ENCODE assay signal across 33 cellular contexts in the genomic region with DNA sequence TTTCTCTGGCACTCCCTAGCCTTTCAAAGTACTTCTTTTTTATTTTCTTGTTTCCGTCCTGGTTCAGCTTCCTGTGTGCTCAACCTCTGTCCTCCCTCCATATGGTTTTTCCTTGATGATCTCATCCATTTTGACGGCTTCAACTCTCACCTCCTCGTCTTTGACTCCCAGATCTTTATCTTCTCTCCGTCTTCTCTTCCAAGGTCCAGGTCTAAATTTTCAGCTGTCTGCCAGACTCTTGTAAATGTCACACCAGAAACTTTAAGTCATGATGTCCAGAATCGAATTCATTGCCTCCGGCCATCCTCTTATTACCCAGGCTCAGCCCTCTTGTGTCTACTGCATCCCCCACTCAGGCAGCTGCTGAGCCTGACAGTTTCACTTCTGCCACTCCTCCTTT. TPM values are rescaled to one million over a fixed set of nuclear protein-coding genes. Genes with fewer than 3 reads are reported as not detected.
"Had no signal": no experiment of that assay in that cellular context is flagged by ENCODE, and none has a peak within 500 bp of the region (broad histone marks: within the 10 kb centered on the region; RNA-seq: fewer than 3 reads in every experiment).

No MANE protein-coding gene starts in this region.

- H3K9me3 ChIP-seq: esophagus muscularis mucosa, heart right ventricle, left lung, lower lobe of right lung, mucosa of descending colon, testis, transverse colon, uterus had no signal

- H3K4me1 Mint-ChIP-seq: activated B cell treated with CpG ODN at 0.5 μM for 24 hours; activated CD8-positive, alpha-beta memory T cell treated with anti-CD3 and anti-CD28 coated beads, Interleukin-2, amount 10 ng/mL, durations not matched to agents 7 days and 5 days; activated naive CD4-positive, alpha-beta T cell treated with anti-CD3 and anti-CD28 coated beads, Interleukin-2, amount 50 U/mL, for 24 hours; activated naive CD8-positive, alpha-beta T cell treated with anti-CD3 and anti-CD28 coated beads, Interleukin-2, amount 50 U/mL, for 24 hours had no signal

- H3K36me3 ChIP-seq: esophagus muscularis mucosa, heart right ventricle, left lung, lower lobe of right lung, transverse colon, uterus had no signal

- H3K27ac ChIP-seq: esophagus muscularis mucosa, heart right ventricle, left lung, lower lobe of right lung, skin epidermis, testis, transverse colon, uterus had no signal

- H3K27me3 Mint-ChIP-seq: activated B cell treated with CpG ODN at 0.5 μM for 24 hours; activated naive CD8-positive, alpha-beta T cell treated with anti-CD3 and anti-CD28 coated beads, Interleukin-2, amount 50 U/mL, for 24 hours had no signal

- H3K4me3 Mint-ChIP-seq: activated B cell treated with CpG ODN at 0.5 μM for 24 hours; activated CD8-positive, alpha-beta memory T cell treated with anti-CD3 and anti-CD28 coated beads, Interleukin-2, amount 10 ng/mL, durations not matched to agents 7 days and 5 days; activated CD8-positive, alpha-beta T cell treated with anti-CD3 and anti-CD28 coated beads, Interleukin-2, amount 10 ng/mL, durations not matched to agents 7 days and 5 days; activated naive CD4-positive, alpha-beta T cell treated with anti-CD3 and anti-CD28 coated beads, Interleukin-2, amount 50 U/mL, for 24 hours; activated naive CD8-positive, alpha-beta T cell treated with anti-CD3 and anti-CD28 coated beads, Interleukin-2, amount 50 U/mL, for 24 hours; natural killer cell treated with Interleukin-12 subunit alpha and Interleukin-12 subunit beta and Interleukin-15 and Interleukin-18, amount 100 ng/mL, for 72 hours; T-helper 2 cell treated with Interferon-gamma antibody and Interleukin-4, amounts not matched to agents 5 μg/mL and 100 μg/mL, for 36 hours had no signal

- ATAC-seq: activated CD8-positive, alpha-beta memory T cell treated with anti-CD3 and anti-CD28 coated beads, Interleukin-2, amount 10 ng/mL, durations not matched to agents 7 days and 5 days; activated CD8-positive, alpha-beta T cell treated with anti-CD3 and anti-CD28 coated beads, Interleukin-2, amount 10 ng/mL, durations not matched to agents 7 days and 5 days; activated naive CD8-positive, alpha-beta T cell treated with anti-CD3 and anti-CD28 coated beads, Interleukin-2, amount 50 U/mL, for 24 hours; heart right ventricle; left lung; lower lobe of right lung; mucosa of descending colon; natural killer cell treated with Interleukin-12 subunit alpha and Interleukin-12 subunit beta and Interleukin-15 and Interleukin-18, amount 100 ng/mL, for 72 hours; sciatic nerve; stimulated activated naive CD8-positive, alpha-beta T cell treated with anti-CD3 and anti-CD28 coated beads, Interleukin-15, Interleukin-2, amounts not matched to agents 100 U/mL and 50 U/mL, for 24 hours had no signal

- H3K4me1 ChIP-seq: esophagus muscularis mucosa, heart right ventricle, left lung, lower lobe of right lung, testis, transverse colon, uterus had no signal

- H3K4me3 ChIP-seq: esophagus muscularis mucosa, heart right ventricle, left lung, lower lobe of right lung, mucosa of descending colon, skin epidermis, testis, transverse colon, uterus had no signal

- H3K36me3 Mint-ChIP-seq: activated CD8-positive, alpha-beta memory T cell treated with anti-CD3 and anti-CD28 coated beads, Interleukin-2, amount 10 ng/mL, durations not matched to agents 7 days and 5 days; activated naive CD4-positive, alpha-beta T cell treated with anti-CD3 and anti-CD28 coated beads, Interleukin-2, amount 50 U/mL, for 24 hours had no signal

- H3K27ac Mint-ChIP-seq: activated B cell treated with CpG ODN at 0.5 μM for 24 hours; activated CD8-positive, alpha-beta memory T cell treated with anti-CD3 and anti-CD28 coated beads, Interleukin-2, amount 10 ng/mL, durations not matched to agents 7 days and 5 days; activated CD8-positive, alpha-beta T cell treated with anti-CD3 and anti-CD28 coated beads, Interleukin-2, amount 10 ng/mL, durations not matched to agents 7 days and 5 days; activated naive CD4-positive, alpha-beta T cell treated with anti-CD3 and anti-CD28 coated beads, Interleukin-2, amount 50 U/mL, for 24 hours; activated naive CD8-positive, alpha-beta T cell treated with anti-CD3 and anti-CD28 coated beads, Interleukin-2, amount 50 U/mL, for 24 hours; activated T-helper 2 cell treated with anti-CD3 and anti-CD28 coated beads, Interferon-gamma antibody, Interleukin-2, Interleukin-4, amounts not matched to agents 10 μg/mL and 5 μg/mL and 100 μg/mL, durations not matched to agents 14 hours and 24 hours and 36 hours; natural killer cell treated with Interleukin-12 subunit alpha and Interleukin-12 subunit beta and Interleukin-15 and Interleukin-18, amount 100 ng/mL, for 72 hours; progenitor cell of endocrine pancreas; T-helper 2 cell treated with Interferon-gamma antibody and Interleukin-4, amounts not matched to agents 5 μg/mL and 100 μg/mL, for 36 hours had no signal

- H3K27me3 ChIP-seq: left lung, testis, transverse colon, uterus had no signal

- DNase-seq: activated B cell treated with CpG ODN at 0.5 μM for 24 hours; activated CD8-positive, alpha-beta memory T cell treated with anti-CD3 and anti-CD28 coated beads, Interleukin-2, amount 10 ng/mL, durations not matched to agents 7 days and 5 days; activated CD8-positive, alpha-beta T cell treated with anti-CD3 and anti-CD28 coated beads, Interleukin-2, amount 10 ng/mL, durations not matched to agents 7 days and 5 days; activated naive CD8-positive, alpha-beta T cell treated with anti-CD3 and anti-CD28 coated beads, Interleukin-2, amount 50 U/mL, for 24 hours; activated T-cell treated with anti-CD3 and anti-CD28 coated beads, Interleukin-2, amount 50 U/mL, for 48 hours; amygdala; caudate nucleus; cortex of kidney; foreskin melanocyte; heart right ventricle; left lung; lower lobe of right lung; mesenchymal stem cell; mucosa of descending colon; stimulated activated CD4-positive, alpha-beta T cell treated with anti-CD3 and anti-CD28 coated beads, Interleukin-12 subunit alpha, Interleukin-12 subunit beta, amount 100 ng/mL, for 4 hours; stimulated activated CD4-positive, alpha-beta T cell treated with anti-CD3 and anti-CD28 coated beads, Interleukin-4, amount 100 ng/mL, for 1 hour; stimulated activated naive CD8-positive, alpha-beta T cell treated with anti-CD3 and anti-CD28 coated beads, Interleukin-15, Interleukin-2, amounts not matched to agents 100 U/mL and 50 U/mL, for 24 hours; testis; transverse colon; uterus had no signal

- H3K9me3 Mint-ChIP-seq: activated naive CD4-positive, alpha-beta T cell treated with anti-CD3 and anti-CD28 coated beads, Interleukin-2, amount 50 U/mL, for 24 hours; activated naive CD8-positive, alpha-beta T cell treated with anti-CD3 and anti-CD28 coated beads, Interleukin-2, amount 50 U/mL, for 24 hours; activated T-helper 2 cell treated with anti-CD3 and anti-CD28 coated beads, Interferon-gamma antibody, Interleukin-2, Interleukin-4, amounts not matched to agents 10 μg/mL and 5 μg/mL and 100 μg/mL, durations not matched to agents 14 hours and 24 hours and 36 hours; T-helper 2 cell treated with Interferon-gamma antibody and Interleukin-4, amounts not matched to agents 5 μg/mL and 100 μg/mL, for 36 hours had no signal

RNA-seq across cellular contexts. Expression of gene GFRA1, which starts 23.4 kb away (rescaled TPM):
- total RNA-seq: activated B cell treated with CpG ODN at 0.5 μM for 24 hours; activated CD8-positive, alpha-beta memory T cell treated with anti-CD3 and anti-CD28 coated beads, Interleukin-2, amount 10 ng/mL, durations not matched to agents 7 days and 5 days; activated CD8-positive, alpha-beta T cell treated with anti-CD3 and anti-CD28 coated beads, Interleukin-2, amount 10 ng/mL, durations not matched to agents 7 days and 5 days; activated T-helper 2 cell treated with anti-CD3 and anti-CD28 coated beads, Interferon-gamma antibody, Interleukin-2, Interleukin-4, amounts not matched to agents 10 μg/mL and 5 μg/mL and 100 μg/mL, durations not matched to agents 14 hours and 24 hours and 36 hours; natural killer cell treated with Interleukin-12 subunit alpha and Interleukin-12 subunit beta and Interleukin-15 and Interleukin-18, amount 100 ng/mL, for 72 hours had no signal

RNA-seq across cellular contexts. Expression of gene CCDC172, which starts 27.9 kb away (rescaled TPM):
- total RNA-seq: activated B cell treated with CpG ODN at 0.5 μM for 24 hours; activated CD8-positive, alpha-beta memory T cell treated with anti-CD3 and anti-CD28 coated beads, Interleukin-2, amount 10 ng/mL, durations not matched to agents 7 days and 5 days; activated CD8-positive, alpha-beta T cell treated with anti-CD3 and anti-CD28 coated beads, Interleukin-2, amount 10 ng/mL, durations not matched to agents 7 days and 5 days; activated T-helper 2 cell treated with anti-CD3 and anti-CD28 coated beads, Interferon-gamma antibody, Interleukin-2, Interleukin-4, amounts not matched to agents 10 μg/mL and 5 μg/mL and 100 μg/mL, durations not matched to agents 14 hours and 24 hours and 36 hours; chondrocyte; esophagus muscularis mucosa; glomerular endothelial cell; heart right ventricle; left lung; lower lobe of right lung; mucosa of descending colon; myocyte; natural killer cell treated with Interleukin-12 subunit alpha and Interleukin-12 subunit beta and Interleukin-15 and Interleukin-18, amount 100 ng/mL, for 72 hours; osteocyte; progenitor cell of endocrine pancreas; renal cortical epithelial cell; sciatic nerve; transverse colon; uterus had no signal
- polyA plus RNA-seq: heart right ventricle had no signal
